17 cellular contexts compared by ENCODE assay signal in the genomic region with DNA sequence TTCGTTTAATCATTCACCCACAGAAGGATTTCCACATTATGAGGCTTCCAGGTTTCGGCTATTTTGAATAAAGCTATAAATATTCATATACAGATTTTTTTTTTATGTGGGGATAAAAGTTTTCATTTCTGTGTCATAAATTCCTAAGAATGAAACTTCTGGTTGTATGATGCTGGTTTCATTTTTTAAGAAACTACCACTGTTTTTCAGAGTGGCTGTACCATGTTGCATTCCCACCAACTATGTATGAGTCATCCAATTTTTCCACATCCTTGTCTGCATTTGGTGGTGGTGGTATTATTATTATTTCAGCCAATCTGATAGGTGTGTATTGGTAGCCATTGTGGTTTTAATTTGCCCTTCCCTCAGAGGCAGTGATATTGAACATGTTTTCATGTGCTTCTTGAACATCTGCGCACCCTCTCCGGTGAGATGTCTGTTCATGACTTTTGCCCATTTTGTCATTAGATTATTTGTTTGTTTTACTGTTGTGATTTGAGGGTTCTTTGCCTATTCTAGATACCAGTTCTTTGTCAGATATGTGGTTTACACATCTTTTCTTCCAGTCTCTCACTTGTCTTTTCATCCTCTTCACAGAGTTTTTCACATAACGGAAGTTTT.
DNase-seq lines count a peak whose midpoint lies in the region; ATAC-seq, FAIRE-seq and TF ChIP-seq lines count a peak whose summit lies in the region.
"Had no signal": no experiment of that assay in that cellular context is flagged by ENCODE, and none has a peak within 500 bp of the region (broad histone marks: within the 10 kb centered on the region; RNA-seq: fewer than 3 reads in every experiment).

No MANE protein-coding gene starts in this region.

- no peaks in the 10 kb centered on the region for H3K27me3 ChIP-seq in GM23248 (replicated peaks; ENCODE audit: insufficient read depth)
- H3K27me3 ChIP-seq: BE2C had no signal

- H2AFZ ChIP-seq in GM23248, result no peak overlapping the region

- H3K36me3 ChIP-seq in GM23248 (ENCODE audit: low read depth), result no peaks in the 10 kb centered on the region
- H3K36me3 ChIP-seq: BE2C had no signal

- no peaks in the 10 kb centered on the region for H3K9me3 ChIP-seq in A549
- no peaks in the 10 kb centered on the region for H3K9me3 ChIP-seq in GM23248 (ENCODE audit: low read depth)
- H3K9me3 ChIP-seq: BE2C had no signal

- no peak overlapping the region for H3K4me2 ChIP-seq in A549
- no peak overlapping the region for H3K4me2 ChIP-seq in GM23248 (ENCODE audit: unreplicated experiment)
- H3K4me2 ChIP-seq: KMS-11 had no signal

- H4K20me1 ChIP-seq in GM23248 (ENCODE audit: insufficient read depth), result no peaks in the 10 kb centered on the region

- WGBS in A549 (ENCODE audit: missing lambda C conversion rate), result 69% methylated on average over 5 of the region's 5 CpGs
- WGBS in GM23248 (ENCODE audit: low coverage in 1 of 2, low lambda C conversion rate in 2 of 2, missing lambda C conversion rate in 2 of 2), 2 experiments, result 90 to 98% methylated on average over 5 of the region's 5 CpGs

- ATAC-seq in A549 (no peak), left colon (no peak)
- ATAC-seq: CD8-positive, alpha-beta T cell; Right ventricle myocardium inferior had no signal

- H3F3A ChIP-seq in GM23248 (ENCODE audit: insufficient read depth), result peaks cover 17% of the 10 kb centered on the region

- TF ChIP-seq EP300 in A549 (IDR thresholded peaks at IDR 0.05), result no peak

- POLR2A ChIA-PET in A549 (lab: Yijun Ruan, JAX), result no interaction called here

- no peaks in the 10 kb centered on the region for H3K9me2 ChIP-seq in GM23248 (ENCODE audit: insufficient read depth)

- H3K4me1 ChIP-seq in A549 (no peaks in the 10 kb centered on the region), GM23248 (ENCODE audit: insufficient read depth) (peaks cover 23% of the 10 kb centered on the region)
- H3K4me1 ChIP-seq: BE2C had no signal

- DNase-seq in A549 (ENCODE audit: low read depth in 1 of 2, low spot score in 1 of 2) (no peak), GM23248 (peak; percentile 33), astrocyte of the hippocampus (ENCODE audit: low read depth, low spot score) (peak; percentile 38), fibroblast of peridontal ligament (ENCODE audit: extremely low read depth) (peak; percentile 15), COLO668 (lab: John Stamatoyannopoulos, UW; ENCODE audit: unreplicated experiment) (no peak), left colon (no peak), AG08395 (ENCODE audit: low spot score) (no peak)
- DNase-seq: ACHN; BE2C; CD8-positive, alpha-beta T cell; DMS 273 treated with DMSO at 0.1 percent for 48 hours; H7; NCI-H1092 treated with DMSO at 0.1 percent for 48 hours; NCI-H187; NCI-H774 had no signal

- no peak for TF ChIP-seq RAD21 in A549 (conservative IDR thresholded peaks at IDR 0.05 in 1 of 2, IDR thresholded peaks at IDR 0.05 in 1 of 2)

- in situ Hi-C loops in GM23248 (cut with MboI), result no loop called here

- CTCF ChIA-PET in A549 (lab: Yijun Ruan, JAX), result no interaction called here

- no peak overlapping the region for H3K4me3 ChIP-seq in A549
- H3K4me3 ChIP-seq in GM23248, result no peak overlapping the region

- no peaks in the 10 kb centered on the region for H3K79me2 ChIP-seq in GM23248 (ENCODE audit: insufficient read depth)

- no peak overlapping the region for H3K9ac ChIP-seq in GM23248
- H3K9ac ChIP-seq: KMS-11 had no signal

- H3K27ac ChIP-seq in A549 (no peak overlapping the region), GM23248 (peak overlapping the region; percentile 59)
- H3K27ac ChIP-seq: KMS-11 had no signal

- intact Hi-C loops in left colon (cut with DNase I, micrococcal nuclease), result no loop called here

- no peak for FAIRE-seq in A549 (lab: Jason Lieb, UNC)

- TF ChIP-seq POLR2A in A549 (IDR thresholded peaks at IDR 0.05; ENCODE audit: low read length), result no peak

- no peak for TF ChIP-seq CTCF in A549 (IDR thresholded peaks at IDR 0.05)

TF ChIP-seq in A549, 52 proteins besides CTCF, POLR2A, EP300 and RAD21:
- TF ChIP-seq FOSL2 (IDR thresholded peaks at IDR 0.05), result no peak
- peak; percentile 30; the same call in 1 of the 2 replicates for TF ChIP-seq FOSL2 (CRISPR knock-in tag; IDR thresholded peaks at IDR 0.05)
- TF ChIP-seq RFX5 (IDR thresholded peaks at IDR 0.05), result no peak
- no peak for TF ChIP-seq TFCP2L1 (CRISPR knock-in tag; IDR thresholded peaks at IDR 0.05)

Comparison
In these comparisons a context has a peak if more than half of its experiments do, and no peak if none do; other contexts are left out.
1. DNase-seq: peak in GM23248 (single experiment), astrocyte of the hippocampus (single experiment) and fibroblast of peridontal ligament (single experiment); none in A549 (0 of 2), COLO668 (single experiment), left colon (0 of 2) and AG08395 (single experiment).